In genomic region chrX:97366246-97366645, GRCh38 we compare ENCODE assay signal across 31 cellular contexts.
"Had no signal": no experiment of that assay in that cellular context is flagged by ENCODE, and none has a peak within 500 bp of the region (broad histone marks: within the 10 kb centered on the region; RNA-seq: fewer than 3 reads in every experiment).

No MANE protein-coding gene starts in this region.

- DNase-seq: activated CD4-positive, alpha-beta T cell treated with anti-CD3 and anti-CD28 coated beads for 48 hours; activated CD4-positive, alpha-beta T cell treated with anti-CD3 and anti-CD28 coated beads, Interleukin-2, amount 50 U/mL, for 48 hours; activated CD8-positive, alpha-beta memory T cell treated with anti-CD3 and anti-CD28 coated beads for 24 hours; activated effector memory CD4-positive, alpha-beta T cell treated with Interleukin-2 at 50 U/mL for 16 hours; activated naive CD4-positive, alpha-beta T cell treated with anti-CD3 and anti-CD28 coated beads for 36 hours; activated naive CD8-positive, alpha-beta T cell treated with anti-CD3 and anti-CD28 coated beads for 36 hours; adrenal gland; caudate nucleus; endodermal cell; foreskin melanocyte; heart right ventricle; kidney glomerular epithelial cell; left ventricle myocardium inferior; mammary epithelial cell; naive thymus-derived CD4-positive, alpha-beta T cell; psoas muscle; right cardiac atrium; stimulated activated CD4-positive, alpha-beta T cell treated with anti-CD3 and anti-CD28 coated beads, Interleukin-15, amount 100 ng/mL, for 24 hours; stimulated activated naive CD4-positive, alpha-beta T cell treated with Interleukin-2 at 50 U/mL for 16 hours; SW 1271; T-helper 9 cell had no signal

- H3K27ac ChIP-seq: adrenal gland, ascending aorta, heart right ventricle, left ventricle myocardium inferior, parathyroid adenoma, psoas muscle, tibial nerve, VCaP had no signal

- H3K27me3 Mint-ChIP-seq: activated naive CD8-positive, alpha-beta T cell treated with anti-CD3 and anti-CD28 coated beads for 36 hours; brain; naive thymus-derived CD4-positive, alpha-beta T cell had no signal

- H3K27ac Mint-ChIP-seq: activated naive CD4-positive, alpha-beta T cell treated with anti-CD3 and anti-CD28 coated beads for 36 hours; activated naive CD8-positive, alpha-beta T cell treated with anti-CD3 and anti-CD28 coated beads for 36 hours; endodermal cell; mesothelial cell of epicardium; naive thymus-derived CD4-positive, alpha-beta T cell; T-helper 1 cell treated with Interleukin-12 subunit alpha and Interleukin-12 subunit beta and Interleukin-4 antibody, amounts not matched to agents 30 μg/mL and 1 μg/mL, for 36 hours had no signal

- H3K9me3 ChIP-seq: adrenal gland, ascending aorta, heart right ventricle, left ventricle myocardium inferior, psoas muscle, tibial nerve had no signal

- H3K4me1 Mint-ChIP-seq: activated naive CD8-positive, alpha-beta T cell treated with anti-CD3 and anti-CD28 coated beads for 36 hours; brain; naive thymus-derived CD4-positive, alpha-beta T cell had no signal

- H3K36me3 ChIP-seq: adrenal gland, ascending aorta, heart right ventricle, left ventricle myocardium inferior, tibial nerve had no signal

- H3K9me3 Mint-ChIP-seq: activated naive CD4-positive, alpha-beta T cell treated with anti-CD3 and anti-CD28 coated beads for 36 hours; activated naive CD8-positive, alpha-beta T cell treated with anti-CD3 and anti-CD28 coated beads for 36 hours; brain; endodermal cell; mesothelial cell of epicardium; naive thymus-derived CD4-positive, alpha-beta T cell; T-helper 1 cell treated with Interleukin-12 subunit alpha and Interleukin-12 subunit beta and Interleukin-4 antibody, amounts not matched to agents 30 μg/mL and 1 μg/mL, for 36 hours had no signal

- H3K4me3 ChIP-seq: adrenal gland, ascending aorta, heart right ventricle, left ventricle myocardium inferior, psoas muscle, tibial nerve had no signal

- H3K27me3 ChIP-seq: ascending aorta had no signal

- H3K36me3 Mint-ChIP-seq: brain; mesothelial cell of epicardium; naive thymus-derived CD4-positive, alpha-beta T cell had no signal

- ATAC-seq: activated CD4-positive, CD25-positive, alpha-beta regulatory T cell treated with anti-CD3 and anti-CD28 coated beads, Interleukin-2, amount 50 U/mL, for 24 hours; esophagus mucosa; heart right ventricle; naive thymus-derived CD4-positive, alpha-beta T cell; psoas muscle; right cardiac atrium had no signal

- FAIRE-seq: TTC549 had no signal

- H3K4me1 ChIP-seq: adrenal gland, ascending aorta, heart right ventricle, left ventricle myocardium inferior, parathyroid adenoma, psoas muscle, tibial nerve had no signal

- H3K4me3 Mint-ChIP-seq: activated naive CD4-positive, alpha-beta T cell treated with anti-CD3 and anti-CD28 coated beads for 36 hours; activated naive CD8-positive, alpha-beta T cell treated with anti-CD3 and anti-CD28 coated beads for 36 hours; brain; endodermal cell; mesothelial cell of epicardium; naive thymus-derived CD4-positive, alpha-beta T cell; T-helper 1 cell treated with Interleukin-12 subunit alpha and Interleukin-12 subunit beta and Interleukin-4 antibody, amounts not matched to agents 30 μg/mL and 1 μg/mL, for 36 hours had no signal
